In the genomic region with DNA sequence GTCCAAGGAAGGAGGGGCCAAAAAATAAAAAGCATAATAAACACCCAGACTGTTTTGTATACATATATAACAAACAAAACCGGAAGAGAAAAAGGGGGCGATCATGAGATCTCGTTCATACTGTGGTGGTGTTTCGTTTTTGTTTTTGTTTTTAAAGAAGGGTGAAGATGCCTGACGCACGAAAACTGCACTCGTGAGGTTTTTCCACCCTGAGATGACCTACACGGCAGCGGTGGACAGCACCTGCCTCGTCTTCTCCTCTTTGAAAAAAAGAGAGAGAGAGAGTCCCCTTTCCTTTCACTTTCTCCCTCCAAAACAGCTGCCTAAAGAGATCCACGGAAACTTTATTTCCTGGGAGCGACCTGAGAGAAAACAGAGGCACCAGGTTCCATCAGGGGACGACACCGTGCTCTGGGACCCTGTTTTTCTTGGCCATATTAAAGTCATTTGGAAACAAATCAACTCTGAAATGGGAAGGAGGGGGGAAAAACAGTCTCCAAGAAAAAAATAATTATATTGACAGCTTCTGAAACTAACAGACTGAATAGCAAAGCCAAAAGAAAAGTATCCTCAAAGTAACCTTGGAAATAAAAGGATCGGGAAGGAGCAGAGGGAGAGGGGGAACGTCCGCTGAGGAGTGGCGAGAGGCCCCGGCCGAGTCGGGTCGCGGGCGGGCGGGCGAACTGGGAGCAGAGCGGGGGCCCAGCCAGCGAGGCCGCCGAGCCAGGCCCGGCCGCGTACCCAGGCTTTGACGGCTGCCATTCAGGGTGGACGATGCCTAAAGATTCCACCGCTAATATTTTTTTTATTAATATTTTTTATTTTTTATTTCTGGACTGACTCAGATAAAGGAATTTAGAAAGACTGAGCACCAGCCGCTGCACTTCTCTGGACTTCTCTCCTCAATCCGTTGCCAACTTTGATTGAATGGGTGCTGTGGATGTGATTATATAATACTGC, we compare ENCODE assay signal across 12 cellular contexts. TPM values are rescaled to one million over a fixed set of nuclear protein-coding genes. Genes with fewer than 3 reads are reported as not detected.
A peak's percentile ranks its signal among the peaks of the same experiment; 100 is the strongest.
DNase-seq lines count a peak whose midpoint lies in the region; ATAC-seq and TF ChIP-seq lines count a peak whose summit lies in the region.
"Had no signal": no experiment of that assay in that cellular context is flagged by ENCODE, and none has a peak within 500 bp of the region (broad histone marks: within the 10 kb centered on the region; RNA-seq: fewer than 3 reads in every experiment).

No MANE protein-coding gene starts in this region.

- no peak for DNase-seq in astrocyte of the cerebellum (ENCODE audit: low read depth)
- DNase-seq in naive thymus-derived CD4-positive, alpha-beta T cell = no peak
- DNase-seq: amniotic stem cell; stimulated activated CD4-positive, alpha-beta T cell treated with anti-CD3 and anti-CD28 coated beads, Interleukin-15, amount 100 ng/mL, for 24 hours had no signal

- intact Hi-C loops in naive thymus-derived CD4-positive, alpha-beta T cell (cut with micrococcal nuclease) = no loop called here

- CTCF ChIA-PET in naive thymus-derived CD4-positive, alpha-beta T cell (lab: Charles Lee) = no interaction called here

- POLR2A ChIA-PET in naive thymus-derived CD4-positive, alpha-beta T cell (lab: Charles Lee) = no interaction called here

- H3K36me3 Mint-ChIP-seq in naive thymus-derived CD4-positive, alpha-beta T cell = peaks cover 0 to 17% (median 3%) of the 10 kb centered on the region in 5 donors

- in situ Hi-C loops in astrocyte of the cerebellum (cut with HindIII; ENCODE audit: low sequenced_read_pairs) = no loop called here

- H3K4me1 Mint-ChIP-seq in naive thymus-derived CD4-positive, alpha-beta T cell = peaks cover 31 to 52% (median 35%) of the 10 kb centered on the region in 7 donors

- peak overlapping the region in 10 of 11 experiments; percentile 11 to 84 (median 36); a peak in 17 of 22 replicates for H3K4me2 ChIP-seq in BLaER1 treated with 17β-estradiol and CSF1 and Interleukin-3, amounts not matched to agents 10 nM and 100 nM

- peaks cover 1 to 50% (median 20%) of the 10 kb centered on the region in 11 donors for H3K9me3 Mint-ChIP-seq in naive thymus-derived CD4-positive, alpha-beta T cell

- H3K9ac ChIP-seq in BLaER1 treated with 17β-estradiol and CSF1 and Interleukin-3, amounts not matched to agents 10 nM and 100 nM = no peak overlapping the region

- H3K36me3 ChIP-seq in BLaER1 treated with 17β-estradiol and CSF1 and Interleukin-3, amounts not matched to agents 10 nM and 100 nM = no peaks in the 10 kb centered on the region
- no peaks in the 10 kb centered on the region for H3K36me3 ChIP-seq in naive thymus-derived CD4-positive, alpha-beta T cell (ENCODE audit: control insufficient read depth in 2 of 3, insufficient read depth in 3 of 3, low read length in 3 of 3)

- peaks cover 95 to 100% (median 100%) of the 10 kb centered on the region in 11 experiments for H3K27me3 ChIP-seq in BLaER1 treated with 17β-estradiol and CSF1 and Interleukin-3, amounts not matched to agents 10 nM and 100 nM
- H3K27me3 ChIP-seq in naive thymus-derived CD4-positive, alpha-beta T cell (ENCODE audit: control insufficient read depth in 2 of 2, insufficient read depth in 2 of 2, low read length in 2 of 2) = peaks cover under 1 to 39% of the 10 kb centered on the region in 2 donors

- peaks cover 0 to 88% (median 69%) of the 10 kb centered on the region in 11 experiments; a peak in 19 of 22 replicates for H4K20me1 ChIP-seq in BLaER1 treated with 17β-estradiol and CSF1 and Interleukin-3, amounts not matched to agents 10 nM and 100 nM

- peaks cover 68 to 78% (median 75%) of the 10 kb centered on the region in 5 donors for H3K27me3 Mint-ChIP-seq in naive thymus-derived CD4-positive, alpha-beta T cell

- H3K4me3 ChIP-seq in BLaER1 treated with 17β-estradiol and CSF1 and Interleukin-3, amounts not matched to agents 10 nM and 100 nM = peak overlapping the region in 6 of 10 experiments; percentile 5 to 47 (median 39); a peak in 8 of 20 replicates
- H3K4me3 ChIP-seq in astrocyte of the cerebellum (ENCODE audit: low read depth, low read length) = peak overlapping the region; percentile 67
- H3K4me3 ChIP-seq in naive thymus-derived CD4-positive, alpha-beta T cell (ENCODE audit: low read length) = peak overlapping the region; percentile 20

- no peak for TF ChIP-seq CTCF in astrocyte of the cerebellum (IDR thresholded peaks at IDR 0.05; ENCODE audit: low read depth, low read length, missing control alignments)

- H3K27ac ChIP-seq in BLaER1 treated with 17β-estradiol and CSF1 and Interleukin-3, amounts not matched to agents 10 nM and 100 nM = no peak overlapping the region
- H3K27ac ChIP-seq in naive thymus-derived CD4-positive, alpha-beta T cell (ENCODE audit: low read depth, low read length) = no peak overlapping the region

- peak; percentile 32 for ATAC-seq in GM18511 (IDR thresholded peaks at IDR 0.05; ENCODE audit: unreplicated experiment)
- no peak for ATAC-seq in naive thymus-derived CD4-positive, alpha-beta T cell
- no peak for ATAC-seq in HG02798 (IDR thresholded peaks at IDR 0.05; ENCODE audit: poor library complexity, unreplicated experiment)
- no peak for ATAC-seq in SK-N-SH treated with all-trans-retinoic acid at 6 μM for 48 hours
- ATAC-seq in GM21723 (IDR thresholded peaks at IDR 0.05; ENCODE audit: unreplicated experiment) = no peak
- no peak for ATAC-seq in HG03175 (IDR thresholded peaks at IDR 0.05; ENCODE audit: unreplicated experiment)
- ATAC-seq: Right ventricle myocardium inferior had no signal

- peaks cover 0 to 19% (median 10%) of the 10 kb centered on the region in 11 experiments; a peak in 15 of 22 replicates for H3K9me3 ChIP-seq in BLaER1 treated with 17β-estradiol and CSF1 and Interleukin-3, amounts not matched to agents 10 nM and 100 nM (replicated peaks in 1 of 11)
- H3K9me3 ChIP-seq in naive thymus-derived CD4-positive, alpha-beta T cell (ENCODE audit: control insufficient read depth in 2 of 3, low read length in 3 of 3) = peaks cover 0 to 5% (median 0%) of the 10 kb centered on the region in 3 experiments

- H3K27ac Mint-ChIP-seq in naive thymus-derived CD4-positive, alpha-beta T cell = peak overlapping the region in 3 of 9 donors; percentile 38 to 77 (median 58)

- peak overlapping the region; percentile 68 to 80 (median 74) for H3K4me3 Mint-ChIP-seq in naive thymus-derived CD4-positive, alpha-beta T cell

- H3K4me1 ChIP-seq in BLaER1 treated with 17β-estradiol and CSF1 and Interleukin-3, amounts not matched to agents 10 nM and 100 nM = peaks cover 13 to 32% (median 18%) of the 10 kb centered on the region in 10 experiments; a peak in 17 of 20 replicates
- peaks cover 0 to 15% of the 10 kb centered on the region in 2 donors for H3K4me1 ChIP-seq in naive thymus-derived CD4-positive, alpha-beta T cell (ENCODE audit: control insufficient read depth in 2 of 2, insufficient read depth in 2 of 2, low read length in 2 of 2)

TF ChIP-seq in SK-N-SH treated with all-trans-retinoic acid at 6 μM for 48 hours, 23 proteins besides CTCF, POLR2A, EP300 and RAD21:
- TF ChIP-seq ZC3H10 (CRISPR knock-in tag; IDR thresholded peaks at IDR 0.05) = no peak
- TF ChIP-seq ZNF8 (CRISPR knock-in tag; IDR thresholded peaks at IDR 0.05) = no peak
- TF ChIP-seq CSDC2 (CRISPR knock-in tag; IDR thresholded peaks at IDR 0.05) = no peak
- TF ChIP-seq OSR1 (CRISPR knock-in tag; IDR thresholded peaks at IDR 0.05) = no peak
- TF ChIP-seq ZFP30 (CRISPR knock-in tag; IDR thresholded peaks at IDR 0.05) = no peak
- no peak for TF ChIP-seq GLIS3 (CRISPR knock-in tag; IDR thresholded peaks at IDR 0.05)
- TF ChIP-seq ZNF70 (CRISPR knock-in tag; IDR thresholded peaks at IDR 0.05) = no peak
- TF ChIP-seq, protein P1, sequence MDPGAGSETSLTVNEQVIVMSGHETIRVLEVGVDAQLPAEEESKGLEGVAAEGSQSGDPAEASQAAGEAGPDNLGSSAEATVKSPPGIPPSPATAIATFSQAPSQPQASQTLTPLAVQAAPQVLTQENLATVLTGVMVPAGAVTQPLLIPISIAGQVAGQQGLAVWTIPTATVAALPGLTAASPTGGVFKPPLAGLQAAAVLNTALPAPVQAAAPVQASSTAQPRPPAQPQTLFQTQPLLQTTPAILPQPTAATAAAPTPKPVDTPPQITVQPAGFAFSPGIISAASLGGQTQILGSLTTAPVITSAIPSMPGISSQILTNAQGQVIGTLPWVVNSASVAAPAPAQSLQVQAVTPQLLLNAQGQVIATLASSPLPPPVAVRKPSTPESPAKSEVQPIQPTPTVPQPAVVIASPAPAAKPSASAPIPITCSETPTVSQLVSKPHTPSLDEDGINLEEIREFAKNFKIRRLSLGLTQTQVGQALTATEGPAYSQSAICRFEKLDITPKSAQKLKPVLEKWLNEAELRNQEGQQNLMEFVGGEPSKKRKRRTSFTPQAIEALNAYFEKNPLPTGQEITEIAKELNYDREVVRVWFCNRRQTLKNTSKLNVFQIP (CRISPR knock-in tag; IDR thresholded peaks at IDR 0.05; ENCODE audit: borderline replicate concordance, low read depth) = no peak
- TF ChIP-seq BACH2 (CRISPR knock-in tag; IDR thresholded peaks at IDR 0.05; ENCODE audit: borderline replicate concordance) = no peak

RNA-seq across cellular contexts. Expression of a gene that starts 3.6 kb away (rescaled TPM):
- total RNA-seq in naive thymus-derived CD4-positive, alpha-beta T cell = not detected
- polyA plus RNA-seq in naive thymus-derived CD4-positive, alpha-beta T cell = not detected
- total RNA-seq: LHCN-M2, Right ventricle myocardium inferior had no signal
